1 cellular context compared by ENCODE assay signal in genomic region chr17:4800462-4801185, GRCh38.
TF ChIP-seq lines count a peak whose summit lies in the region.

No MANE protein-coding gene starts in this region.

TF ChIP-seq in GM23338, 12 proteins besides CTCF, POLR2A, EP300 and RAD21 (continued from another document):
- TF ChIP-seq, protein P1, sequence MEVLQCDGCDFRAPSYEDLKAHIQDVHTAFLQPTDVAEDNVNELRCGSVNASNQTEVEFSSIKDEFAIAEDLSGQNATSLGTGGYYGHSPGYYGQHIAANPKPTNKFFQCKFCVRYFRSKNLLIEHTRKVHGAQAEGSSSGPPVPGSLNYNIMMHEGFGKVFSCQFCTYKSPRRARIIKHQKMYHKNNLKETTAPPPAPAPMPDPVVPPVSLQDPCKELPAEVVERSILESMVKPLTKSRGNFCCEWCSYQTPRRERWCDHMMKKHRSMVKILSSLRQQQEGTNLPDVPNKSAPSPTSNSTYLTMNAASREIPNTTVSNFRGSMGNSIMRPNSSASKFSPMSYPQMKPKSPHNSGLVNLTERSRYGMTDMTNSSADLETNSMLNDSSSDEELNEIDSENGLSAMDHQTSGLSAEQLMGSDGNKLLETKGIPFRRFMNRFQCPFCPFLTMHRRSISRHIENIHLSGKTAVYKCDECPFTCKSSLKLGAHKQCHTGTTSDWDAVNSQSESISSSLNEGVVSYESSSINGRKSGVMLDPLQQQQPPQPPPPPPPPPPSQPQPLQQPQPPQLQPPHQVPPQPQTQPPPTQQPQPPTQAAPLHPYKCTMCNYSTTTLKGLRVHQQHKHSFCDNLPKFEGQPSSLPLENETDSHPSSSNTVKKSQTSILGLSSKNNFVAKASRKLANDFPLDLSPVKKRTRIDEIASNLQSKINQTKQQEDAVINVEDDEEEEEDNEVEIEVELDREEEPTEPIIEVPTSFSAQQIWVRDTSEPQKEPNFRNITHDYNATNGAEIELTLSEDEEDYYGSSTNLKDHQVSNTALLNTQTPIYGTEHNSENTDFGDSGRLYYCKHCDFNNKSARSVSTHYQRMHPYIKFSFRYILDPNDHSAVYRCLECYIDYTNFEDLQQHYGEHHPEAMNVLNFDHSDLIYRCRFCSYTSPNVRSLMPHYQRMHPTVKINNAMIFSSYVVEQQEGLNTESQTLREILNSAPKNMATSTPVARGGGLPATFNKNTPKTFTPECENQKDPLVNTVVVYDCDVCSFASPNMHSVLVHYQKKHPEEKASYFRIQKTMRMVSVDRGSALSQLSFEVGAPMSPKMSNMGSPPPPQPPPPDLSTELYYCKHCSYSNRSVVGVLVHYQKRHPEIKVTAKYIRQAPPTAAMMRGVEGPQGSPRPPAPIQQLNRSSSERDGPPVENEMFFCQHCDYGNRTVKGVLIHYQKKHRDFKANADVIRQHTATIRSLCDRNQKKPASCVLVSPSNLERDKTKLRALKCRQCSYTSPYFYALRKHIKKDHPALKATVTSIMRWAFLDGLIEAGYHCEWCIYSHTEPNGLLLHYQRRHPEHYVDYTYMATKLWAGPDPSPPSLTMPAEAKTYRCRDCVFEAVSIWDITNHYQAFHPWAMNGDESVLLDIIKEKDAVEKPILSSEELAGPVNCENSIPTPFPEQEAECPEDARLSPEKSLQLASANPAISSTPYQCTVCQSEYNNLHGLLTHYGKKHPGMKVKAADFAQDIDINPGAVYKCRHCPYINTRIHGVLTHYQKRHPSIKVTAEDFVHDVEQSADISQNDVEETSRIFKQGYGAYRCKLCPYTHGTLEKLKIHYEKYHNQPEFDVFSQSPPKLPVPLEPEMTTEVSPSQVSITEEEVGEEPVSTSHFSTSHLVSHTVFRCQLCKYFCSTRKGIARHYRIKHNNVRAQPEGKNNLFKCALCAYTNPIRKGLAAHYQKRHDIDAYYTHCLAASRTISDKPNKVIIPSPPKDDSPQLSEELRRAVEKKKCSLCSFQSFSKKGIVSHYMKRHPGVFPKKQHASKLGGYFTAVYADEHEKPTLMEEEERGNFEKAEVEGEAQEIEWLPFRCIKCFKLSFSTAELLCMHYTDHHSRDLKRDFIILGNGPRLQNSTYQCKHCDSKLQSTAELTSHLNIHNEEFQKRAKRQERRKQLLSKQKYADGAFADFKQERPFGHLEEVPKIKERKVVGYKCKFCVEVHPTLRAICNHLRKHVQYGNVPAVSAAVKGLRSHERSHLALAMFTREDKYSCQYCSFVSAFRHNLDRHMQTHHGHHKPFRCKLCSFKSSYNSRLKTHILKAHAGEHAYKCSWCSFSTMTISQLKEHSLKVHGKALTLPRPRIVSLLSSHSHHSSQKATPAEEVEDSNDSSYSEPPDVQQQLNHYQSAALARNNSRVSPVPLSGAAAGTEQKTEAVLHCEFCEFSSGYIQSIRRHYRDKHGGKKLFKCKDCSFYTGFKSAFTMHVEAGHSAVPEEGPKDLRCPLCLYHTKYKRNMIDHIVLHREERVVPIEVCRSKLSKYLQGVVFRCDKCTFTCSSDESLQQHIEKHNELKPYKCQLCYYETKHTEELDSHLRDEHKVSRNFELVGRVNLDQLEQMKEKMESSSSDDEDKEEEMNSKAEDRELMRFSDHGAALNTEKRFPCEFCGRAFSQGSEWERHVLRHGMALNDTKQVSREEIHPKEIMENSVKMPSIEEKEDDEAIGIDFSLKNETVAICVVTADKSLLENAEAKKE (CRISPR knock-in tag; IDR thresholded peaks at IDR 0.05) = no peak
